In genomic region chr6:158608221-158608620, GRCh38 we compare ENCODE assay signal across 29 cellular contexts.
"Had no signal": no experiment of that assay in that cellular context is flagged by ENCODE, and none has a peak within 500 bp of the region (broad histone marks: within the 10 kb centered on the region; RNA-seq: fewer than 3 reads in every experiment).

No MANE protein-coding gene starts in this region.

- H3K4me1 Mint-ChIP-seq: activated naive CD8-positive, alpha-beta T cell treated with anti-CD3 and anti-CD28 coated beads, Interleukin-2, amount 50 U/mL, for 24 hours had no signal

- H3K4me3 Mint-ChIP-seq: activated CD4-positive, alpha-beta T cell treated with anti-CD3 and anti-CD28 coated beads, Interleukin-2, amount 10 ng/mL, durations not matched to agents 24 days and 14 days; activated naive CD4-positive, alpha-beta T cell treated with anti-CD3 and anti-CD28 coated beads, Interleukin-2, amount 10 ng/mL, durations not matched to agents 7 days and 5 days; activated naive CD8-positive, alpha-beta T cell; activated naive CD8-positive, alpha-beta T cell treated with anti-CD3 and anti-CD28 coated beads, Interleukin-2, amount 50 U/mL, for 24 hours; brain had no signal

- H3K27me3 Mint-ChIP-seq: activated CD4-positive, alpha-beta T cell treated with anti-CD3 and anti-CD28 coated beads, Interleukin-2, amount 10 ng/mL, durations not matched to agents 24 days and 14 days; activated naive CD4-positive, alpha-beta T cell treated with anti-CD3 and anti-CD28 coated beads, Interleukin-2, amount 10 ng/mL, durations not matched to agents 7 days and 5 days; activated naive CD8-positive, alpha-beta T cell; activated naive CD8-positive, alpha-beta T cell treated with anti-CD3 and anti-CD28 coated beads, Interleukin-2, amount 50 U/mL, for 24 hours; brain had no signal

- H3K27ac ChIP-seq: WERI-Rb-1 had no signal

- DNase-seq: activated CD4-positive, alpha-beta T cell treated with anti-CD3 and anti-CD28 coated beads for 1 hour; activated CD4-positive, alpha-beta T cell treated with anti-CD3 and anti-CD28 coated beads, Interleukin-2, amount 10 ng/mL, durations not matched to agents 24 days and 14 days; activated CD4-positive, alpha-beta T cell treated with anti-CD3 and anti-CD28 coated beads, Interleukin-2, amount 50 U/mL, for 4 hours; activated CD4-positive, CD25-positive, alpha-beta regulatory T cell; activated effector memory CD4-positive, alpha-beta T cell treated with Interleukin-2 at 50 U/mL for 16 hours; activated naive CD4-positive, alpha-beta T cell treated with anti-CD3 and anti-CD28 coated beads, Interleukin-2, amount 10 ng/mL, durations not matched to agents 7 days and 5 days; activated naive CD8-positive, alpha-beta T cell treated with anti-CD3 and anti-CD28 coated beads, Interleukin-2, amount 50 U/mL, for 24 hours; activated T-cell treated with anti-CD3 and anti-CD28 coated beads, Interleukin-2, amount 50 U/mL, for 48 hours; central memory CD4-positive, alpha-beta T cell; KG1; MM.1S; MV-4-11; NCI-H1092; NCI-H1436 treated with DMSO at 0.1 percent for 48 hours; NCI-H1694 treated with DMSO at 0.1 percent for 48 hours; NCI-H2029; NCI-H2171; NCI-H510A; NCI-H526; NCI-H748 treated with DMSO at 0.1 percent for 48 hours; NK-92 treated with Interleukin-12 subunit alpha and Interleukin-12 subunit beta, amount 100 ng/mL, for 24 hours; PC-3; Right ventricle myocardium superior; SW 1271; T-helper 1 cell; T1000; WERI-Rb-1 had no signal

- H3K9me3 Mint-ChIP-seq: activated CD4-positive, alpha-beta T cell treated with anti-CD3 and anti-CD28 coated beads, Interleukin-2, amount 10 ng/mL, durations not matched to agents 24 days and 14 days; activated naive CD8-positive, alpha-beta T cell treated with anti-CD3 and anti-CD28 coated beads, Interleukin-2, amount 50 U/mL, for 24 hours; brain had no signal

- H3K27ac Mint-ChIP-seq: activated CD4-positive, alpha-beta T cell treated with anti-CD3 and anti-CD28 coated beads, Interleukin-2, amount 10 ng/mL, durations not matched to agents 24 days and 14 days; activated naive CD4-positive, alpha-beta T cell treated with anti-CD3 and anti-CD28 coated beads, Interleukin-2, amount 10 ng/mL, durations not matched to agents 7 days and 5 days; activated naive CD8-positive, alpha-beta T cell; activated naive CD8-positive, alpha-beta T cell treated with anti-CD3 and anti-CD28 coated beads, Interleukin-2, amount 50 U/mL, for 24 hours; brain had no signal

- ATAC-seq: activated naive CD8-positive, alpha-beta T cell treated with anti-CD3 and anti-CD28 coated beads, Interleukin-2, amount 50 U/mL, for 24 hours; PC-3 had no signal
